In the genomic region with DNA sequence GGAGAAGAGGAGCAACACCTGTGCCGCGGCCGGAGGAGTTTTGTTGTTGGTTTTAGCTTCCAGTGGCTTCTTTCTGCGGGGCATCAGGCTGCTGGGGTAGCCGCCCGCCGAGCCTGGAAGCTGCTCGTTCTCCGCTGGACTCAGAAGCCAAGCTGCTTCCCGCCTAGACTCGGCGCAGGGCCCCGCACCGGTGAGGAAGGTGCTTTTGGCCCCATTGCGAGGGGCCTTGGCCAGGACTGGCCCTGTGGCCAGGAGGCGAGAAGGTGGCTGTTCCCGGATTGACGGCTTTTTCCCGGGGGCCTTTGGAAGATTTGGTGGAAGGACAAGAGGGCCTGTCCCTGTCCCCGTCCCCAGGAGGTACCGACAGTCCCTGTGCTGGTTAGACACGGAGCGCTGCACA, we compare ENCODE assay signal across 1 cellular context.
TF ChIP-seq lines count a peak whose summit lies in the region.

No MANE protein-coding gene starts in this region.

TF ChIP-seq in IMR-90, 13 proteins besides CTCF, POLR2A, EP300 and RAD21 (continued from another document):
- TF ChIP-seq FOS (IDR thresholded peaks at IDR 0.05; ENCODE audit: low read depth, low read length) (no peak), CEBPB (IDR thresholded peaks at IDR 0.05; ENCODE audit: low read depth, low read length) (no peak), MAZ (IDR thresholded peaks at IDR 0.05; ENCODE audit: borderline replicate concordance, low read depth, low read length) (no peak)
- TF ChIP-seq, protein P1, sequence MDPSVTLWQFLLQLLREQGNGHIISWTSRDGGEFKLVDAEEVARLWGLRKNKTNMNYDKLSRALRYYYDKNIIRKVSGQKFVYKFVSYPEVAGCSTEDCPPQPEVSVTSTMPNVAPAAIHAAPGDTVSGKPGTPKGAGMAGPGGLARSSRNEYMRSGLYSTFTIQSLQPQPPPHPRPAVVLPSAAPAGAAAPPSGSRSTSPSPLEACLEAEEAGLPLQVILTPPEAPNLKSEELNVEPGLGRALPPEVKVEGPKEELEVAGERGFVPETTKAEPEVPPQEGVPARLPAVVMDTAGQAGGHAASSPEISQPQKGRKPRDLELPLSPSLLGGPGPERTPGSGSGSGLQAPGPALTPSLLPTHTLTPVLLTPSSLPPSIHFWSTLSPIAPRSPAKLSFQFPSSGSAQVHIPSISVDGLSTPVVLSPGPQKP (IDR thresholded peaks at IDR 0.05; ENCODE audit: borderline replicate concordance, low read depth, low read length), result no peak
